In the genomic region with DNA sequence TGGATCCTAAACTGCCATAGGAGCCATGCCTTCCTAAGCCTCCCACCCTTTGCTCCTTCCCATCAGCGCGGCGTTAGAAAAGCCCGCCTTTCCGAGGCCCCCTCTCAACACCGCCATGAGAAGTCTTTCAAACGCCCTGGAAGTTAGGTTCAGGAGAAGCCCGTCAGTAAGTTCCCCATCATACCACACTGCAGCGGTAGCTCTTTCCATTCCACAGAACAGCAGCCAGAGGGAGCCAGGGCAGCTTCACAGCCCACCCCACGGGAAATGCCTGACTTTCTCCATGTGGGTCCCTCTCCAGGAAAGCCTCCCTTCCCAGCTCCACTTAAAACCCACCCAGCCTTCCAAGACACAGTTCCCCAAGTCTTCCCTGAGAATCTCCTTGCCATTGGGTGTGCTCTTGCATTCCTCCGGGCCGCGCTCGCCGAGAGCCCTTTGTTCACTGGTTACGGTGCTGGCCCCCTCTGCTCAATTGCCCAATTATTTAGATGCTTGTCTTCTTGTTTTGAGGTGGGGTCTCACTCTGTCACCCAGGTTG, we compare ENCODE assay signal across 8 cellular contexts. TPM values are rescaled to one million over a fixed set of nuclear protein-coding genes. Genes with fewer than 3 reads are reported as not detected.
DNase-seq lines count a peak whose midpoint lies in the region; ATAC-seq and TF ChIP-seq lines count a peak whose summit lies in the region.

No MANE protein-coding gene starts in this region.

- DNase-seq in DMS 273 (lab: John Stamatoyannopoulos, UW; ENCODE audit: unreplicated experiment): peak; percentile 32
- no peak for DNase-seq in DMS 273 treated with DMSO at 0.1 percent for 48 hours (lab: John Stamatoyannopoulos, UW)
- DNase-seq in activated B cell treated with CpG ODN at 0.5 μM for 24 hours: no peak
- DNase-seq in left cardiac atrium: no peak
- DNase-seq in KG1 (lab: John Stamatoyannopoulos, UW): no peak
- DNase-seq in activated CD4-positive, CD25-positive, alpha-beta regulatory T cell (lab: John Stamatoyannopoulos, UW): no peak

- CTCF ChIA-PET in activated B cell treated with CpG ODN at 0.5 μM for 24 hours (lab: Charles Lee): interaction anchor here (1.0 kb wide), 1 partner anchor 30 kb away, joined by 4 read pairs; no protein-coding TSS in a partner anchor

- no peak overlapping the region for H3K27ac Mint-ChIP-seq in activated B cell treated with CpG ODN at 0.5 μM for 24 hours
- H3K27ac Mint-ChIP-seq in stimulated activated memory B cell treated with anti-CD40 and anti-IgM and Interleukin-4, amounts not matched to agents 10 μg/mL and 1 μg/mL and 100 μg/mL, for 72 hours: peak overlapping the region; percentile 88

- intact Hi-C loops in activated B cell treated with CpG ODN at 0.5 μM for 24 hours (cut with micrococcal nuclease) (loop anchor here (2.0 kb wide), 1 partner anchor 27 kb away; no protein-coding TSS in a partner anchor), left cardiac atrium (cut with DNase I) (no loop called here)

- peak overlapping the region; percentile 78 for H3K4me3 Mint-ChIP-seq in activated B cell treated with CpG ODN at 0.5 μM for 24 hours
- H3K4me3 Mint-ChIP-seq in stimulated activated memory B cell treated with anti-CD40 and anti-IgM and Interleukin-4, amounts not matched to agents 10 μg/mL and 1 μg/mL and 100 μg/mL, for 72 hours: peak overlapping the region; percentile 69

- ATAC-seq in activated B cell treated with CpG ODN at 0.5 μM for 24 hours (ENCODE audit: low read depth) (no peak), left cardiac atrium (peak; percentile 58 to 62), HG03175 (IDR thresholded peaks at IDR 0.05; ENCODE audit: unreplicated experiment) (no peak)
- no peak for ATAC-seq in stimulated activated memory B cell treated with anti-CD40 and anti-IgM and Interleukin-4, amounts not matched to agents 10 μg/mL and 1 μg/mL and 100 μg/mL, for 72 hours

- H3K9me3 Mint-ChIP-seq in activated B cell treated with CpG ODN at 0.5 μM for 24 hours: no peaks in the 10 kb centered on the region
- no peaks in the 10 kb centered on the region for H3K9me3 Mint-ChIP-seq in stimulated activated memory B cell treated with anti-CD40 and anti-IgM and Interleukin-4, amounts not matched to agents 10 μg/mL and 1 μg/mL and 100 μg/mL, for 72 hours

- no peak for TF ChIP-seq CTCF in activated B cell treated with CpG ODN at 0.5 μM for 24 hours (IDR thresholded peaks at IDR 0.05)

- peaks cover 38% of the 10 kb centered on the region for H3K4me1 Mint-ChIP-seq in activated B cell treated with CpG ODN at 0.5 μM for 24 hours
- peaks cover 40% of the 10 kb centered on the region for H3K4me1 Mint-ChIP-seq in stimulated activated memory B cell treated with anti-CD40 and anti-IgM and Interleukin-4, amounts not matched to agents 10 μg/mL and 1 μg/mL and 100 μg/mL, for 72 hours

- peaks cover 6% of the 10 kb centered on the region for H3K27me3 Mint-ChIP-seq in activated B cell treated with CpG ODN at 0.5 μM for 24 hours
- peaks cover 13% of the 10 kb centered on the region for H3K27me3 Mint-ChIP-seq in stimulated activated memory B cell treated with anti-CD40 and anti-IgM and Interleukin-4, amounts not matched to agents 10 μg/mL and 1 μg/mL and 100 μg/mL, for 72 hours

- POLR2A ChIA-PET in activated B cell treated with CpG ODN at 0.5 μM for 24 hours (lab: Charles Lee): interaction anchor here (1.7 to 2.2 kb wide), 2 partner anchors 29 to 45 kb away, joined by 4 to 5 read pairs; a partner anchor contains a TSS

- no peaks in the 10 kb centered on the region for H3K36me3 Mint-ChIP-seq in activated B cell treated with CpG ODN at 0.5 μM for 24 hours (ENCODE audit: low read depth)
- H3K36me3 Mint-ChIP-seq in stimulated activated memory B cell treated with anti-CD40 and anti-IgM and Interleukin-4, amounts not matched to agents 10 μg/mL and 1 μg/mL and 100 μg/mL, for 72 hours: no peaks in the 10 kb centered on the region

RNA-seq across cellular contexts. Expression of a gene that starts 28.7 kb away (rescaled TPM):
- total RNA-seq in activated B cell treated with CpG ODN at 0.5 μM for 24 hours (0.62 and 1.1 TPM in 2 replicates), left cardiac atrium (10 to 100 TPM in 1 of 2 donors, 1 to 10 TPM in 1; 9.2 to 10.4 TPM)

RNA-seq across cellular contexts. Expression of a gene that starts 44.9 kb away (rescaled TPM):
- total RNA-seq in activated B cell treated with CpG ODN at 0.5 μM for 24 hours: 24.4 and 26.9 TPM in 2 replicates
- total RNA-seq in left cardiac atrium: 10 to 100 TPM; 33.2 to 35.2 TPM

RNA-seq across cellular contexts. Expression of a gene that starts 56.0 kb away (rescaled TPM):
- not detected in 2 replicates for total RNA-seq in activated B cell treated with CpG ODN at 0.5 μM for 24 hours
- total RNA-seq in left cardiac atrium: not detected

Comparison
In these comparisons a context has a peak if more than half of its experiments do, and no peak if none do; other contexts are left out.
1. ATAC-seq: peak in left cardiac atrium (2 of 2); none in activated B cell treated with CpG ODN at 0.5 μM for 24 hours (single experiment), stimulated activated memory B cell treated with anti-CD40 and anti-IgM and Interleukin-4, amounts not matched to agents 10 μg/mL and 1 μg/mL and 100 μg/mL, for 72 hours (single experiment) and HG03175 (single experiment).